In the genomic region with DNA sequence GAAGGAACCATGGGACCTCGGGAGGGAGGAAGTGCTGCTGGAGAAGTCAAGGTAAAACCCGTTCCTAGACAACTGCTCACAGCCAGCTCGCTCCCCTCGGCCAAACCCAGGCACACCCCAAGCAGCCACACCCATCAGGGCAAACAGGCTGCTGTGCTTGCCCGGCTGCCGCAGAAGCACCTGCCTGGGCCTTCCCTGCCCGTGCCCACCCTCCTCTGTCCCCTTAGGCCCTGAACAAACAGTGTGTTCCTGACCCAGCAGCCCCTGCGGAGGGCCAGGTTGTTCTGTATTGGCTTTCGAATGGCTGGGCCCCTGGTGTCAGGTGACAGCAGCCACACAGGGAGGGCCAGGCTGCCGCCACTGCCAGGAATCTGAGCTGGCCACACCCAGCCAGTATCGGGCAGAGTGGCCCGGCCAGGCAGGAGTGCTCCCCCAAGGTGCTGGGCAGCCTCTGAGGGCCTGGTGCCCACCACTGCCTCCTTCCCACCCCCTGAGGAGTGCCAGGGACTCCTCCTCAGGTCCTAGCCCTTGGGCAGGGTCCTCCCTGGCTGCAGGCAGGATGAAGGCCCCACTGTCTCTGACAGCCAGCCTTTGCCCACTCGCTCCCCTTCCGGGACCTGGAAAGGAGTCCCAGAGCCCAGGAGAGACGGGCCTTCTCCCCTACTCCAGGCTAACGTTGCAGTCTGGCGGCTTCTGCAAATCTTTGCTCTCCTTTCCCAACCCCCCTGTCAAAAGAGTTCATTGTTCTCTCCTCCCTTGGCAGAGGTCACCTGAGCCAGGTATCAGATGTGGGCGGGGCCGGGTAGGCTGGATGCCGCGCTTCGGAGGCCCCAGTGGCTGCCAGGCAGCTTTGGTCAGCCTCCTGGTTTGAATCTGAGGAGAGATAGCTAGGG, we compare ENCODE assay signal across 9 cellular contexts. TPM values are rescaled to one million over a fixed set of nuclear protein-coding genes. Genes with fewer than 3 reads are reported as not detected.
DNase-seq lines count a peak whose midpoint lies in the region; ATAC-seq and TF ChIP-seq lines count a peak whose summit lies in the region.
"Had no signal": no experiment of that assay in that cellular context is flagged by ENCODE, and none has a peak within 500 bp of the region (broad histone marks: within the 10 kb centered on the region; RNA-seq: fewer than 3 reads in every experiment).

No MANE protein-coding gene starts in this region.

- H3F3A ChIP-seq in PC-3 (ENCODE audit: low read length, unreplicated experiment): no peaks in the 10 kb centered on the region

- H3K4me1 ChIP-seq in PC-3 (ENCODE audit: insufficient read depth, low read length): peaks cover 30% of the 10 kb centered on the region
- H3K4me1 ChIP-seq in iPS-20b (ENCODE audit: insufficient read depth, low read length): peaks cover 9% of the 10 kb centered on the region
- peaks cover 35% of the 10 kb centered on the region for H3K4me1 ChIP-seq in suprapubic skin

- H3K27me3 ChIP-seq in PC-3 (ENCODE audit: low read length) (no peaks in the 10 kb centered on the region), iPS-20b (ENCODE audit: insufficient read depth, low read length) (no peaks in the 10 kb centered on the region), suprapubic skin (no peaks in the 10 kb centered on the region)

- peak overlapping the region; percentile 57 for H3K4me3 ChIP-seq in PC-3 (ENCODE audit: low read length)
- H3K4me3 ChIP-seq in iPS-20b (ENCODE audit: low read length): peak overlapping the region; percentile 62
- H3K4me3 ChIP-seq in suprapubic skin: peak overlapping the region; percentile 10

- intact Hi-C loops in PC-3 (cut with micrococcal nuclease): loop anchor here (2.0 kb wide), 1 partner anchor 25 kb away; the partner anchor contains the start of gene LLGL2

- H3K4me2 ChIP-seq in PC-3 (ENCODE audit: low read length): peak overlapping the region; percentile 89

- DNase-seq in LoVo (ENCODE audit: low spot score): peak; percentile 81
- DNase-seq in PC-3: peak; percentile 96
- peak in 1 of 2 donors; percentile 69 for DNase-seq in suprapubic skin (ENCODE audit: low spot score in 2 of 2)
- DNase-seq in middle frontal gyrus (ENCODE audit: extremely low spot score, low spot score): no peak
- DNase-seq: HFFc6; NK-92 treated with Interleukin-12 subunit alpha and Interleukin-12 subunit beta, amount 100 ng/mL, for 24 hours had no signal

- TF ChIP-seq CTCF in PC-3 (conservative IDR thresholded peaks at IDR 0.05; ENCODE audit: low read depth, low read length): no peak
- no peak for TF ChIP-seq CTCF in suprapubic skin (IDR thresholded peaks at IDR 0.05)

- no peaks in the 10 kb centered on the region for H3K9me2 ChIP-seq in PC-3 (replicated peaks; ENCODE audit: low read length)

- TF ChIP-seq EP300 in suprapubic skin (IDR thresholded peaks at IDR 0.05): no peak

- peak overlapping the region; percentile 63 for H2AFZ ChIP-seq in PC-3 (ENCODE audit: low read length)

- CTCF ChIA-PET in PC-3 (lab: Charles Lee): interaction anchor here (0.5 to 2.9 kb wide), 5 partner anchors 24 to 123 kb away, joined by 3 to 18 read pairs (median 4); partner anchors contain the start of genes LLGL2 and TSEN54

- peak overlapping the region; percentile 98 for H3K27ac ChIP-seq in PC-3 (ENCODE audit: low read length)
- peak overlapping the region; percentile 42 for H3K27ac ChIP-seq in iPS-20b (ENCODE audit: low read length)
- H3K27ac ChIP-seq in suprapubic skin: peak overlapping the region; percentile 91

- 22% methylated on average over 11 of the region's 22 CpGs for WGBS in suprapubic skin

- no peaks in the 10 kb centered on the region for H4K20me1 ChIP-seq in PC-3 (ENCODE audit: low read length)

- H3K79me2 ChIP-seq in PC-3 (ENCODE audit: low read length): peaks cover 4% of the 10 kb centered on the region

- no peaks in the 10 kb centered on the region for H3K9me3 ChIP-seq in PC-3 (ENCODE audit: low read length)
- no peaks in the 10 kb centered on the region for H3K9me3 ChIP-seq in iPS-20b (ENCODE audit: insufficient read depth, low read depth, low read length)
- H3K9me3 ChIP-seq in suprapubic skin: no peaks in the 10 kb centered on the region

- POLR2A ChIA-PET in PC-3 (lab: Charles Lee; ENCODE audit: unreplicated experiment): interaction anchor here (0.5 to 1.0 kb wide), 2 partner anchors 18 to 134 kb away, joined by 3 read pairs; no protein-coding TSS in a partner anchor

- peak; percentile 94 for ATAC-seq in PC-3
- no peak for ATAC-seq in GM21367 (IDR thresholded peaks at IDR 0.05; ENCODE audit: unreplicated experiment)
- ATAC-seq in HG02571 (IDR thresholded peaks at IDR 0.05; ENCODE audit: unreplicated experiment): no peak

- H3K9ac ChIP-seq in PC-3 (ENCODE audit: low read length) (peak overlapping the region; percentile 91), iPS-20b (ENCODE audit: low read depth, low read length) (peak overlapping the region; percentile 60; the same call in 1 of the 2 replicates)

- BruUV-seq in PC-3 (replicated peaks; lab: Mats Ljungman, UMichigan): TSS peak; percentile 88

- no peak for TF ChIP-seq POLR2A in suprapubic skin (IDR thresholded peaks at IDR 0.05)

- H3K36me3 ChIP-seq in PC-3 (ENCODE audit: low read depth, low read length) (no peaks in the 10 kb centered on the region), iPS-20b (ENCODE audit: insufficient read depth, low read depth, low read length) (no peaks in the 10 kb centered on the region), suprapubic skin (no peaks in the 10 kb centered on the region)

RNA-seq across cellular contexts. Expression of gene LLGL2, which starts 24.0 kb away (rescaled TPM):
- 92.9 and 122 TPM in 2 replicates for total RNA-seq in PC-3 (2014; rRNA removed)
- total RNA-seq in suprapubic skin: 100 to 1,000 TPM in 1 of 4 donors, 10 to 100 TPM in 3; 75.3 to 114 (median 78.4) TPM

RNA-seq across cellular contexts. Expression of gene TSEN54, which starts 33.2 kb away (rescaled TPM):
- total RNA-seq in PC-3 (2014; rRNA removed) (61.6 and 70.4 TPM in 2 replicates), suprapubic skin (10 to 100 TPM; 53.9 to 73.5 (median 62.9) TPM)

RNA-seq across cellular contexts. Expression of gene CASKIN2, which starts 34.2 kb away (rescaled TPM):
- total RNA-seq in PC-3 (2014; rRNA removed) (22.0 and 28.3 TPM in 2 replicates), suprapubic skin (10 to 100 TPM; 18.7 to 25.1 (median 22.1) TPM)

RNA-seq across cellular contexts. Expression of gene MYO15B, which starts 38.1 kb away (rescaled TPM):
- 3.2 and 7.1 TPM in 2 replicates for total RNA-seq in PC-3 (2014; rRNA removed)
- 100 to 1,000 TPM in 1 of 4 donors, 10 to 100 TPM in 3; 28.4 to 126 (median 76.1) TPM for total RNA-seq in suprapubic skin

Comparison
In these comparisons a context has a peak if more than half of its experiments do, and no peak if none do; other contexts are left out.
1. H3K27ac ChIP-seq: peak in every context shown above with its lines; median percentile 98 in PC-3; 91 in suprapubic skin; 42 in iPS-20b.
2. H3K4me3 ChIP-seq: peak in every context shown above with its lines; median percentile 62 in iPS-20b; 57 in PC-3; 10 in suprapubic skin.